ENCODE assay signal across 22 cellular contexts in genomic region chr16:21990381-21990944, GRCh38. TPM values are rescaled to one million over a fixed set of nuclear protein-coding genes. Genes with fewer than 3 reads are reported as not detected.
DNase-seq lines count a peak whose midpoint lies in the region; ATAC-seq and TF ChIP-seq lines count a peak whose summit lies in the region.
"Had no signal": no experiment of that assay in that cellular context is flagged by ENCODE, and none has a peak within 500 bp of the region (broad histone marks: within the 10 kb centered on the region; RNA-seq: fewer than 3 reads in every experiment).

No MANE protein-coding gene starts in this region.

- CTCF ChIA-PET in CD8-positive, alpha-beta memory T cell (lab: Charles Lee): interaction anchor here (0.7 to 2.2 kb wide), 5 partner anchors 10 to 120 kb away, joined by 3 to 6 read pairs (median 3); partner anchors contain the start of gene PDZD9
- CTCF ChIA-PET in HEK293 (lab: Yijun Ruan, JAX): interaction anchor here (1.6 to 2.8 kb wide), 6 partner anchors 9 to 198 kb away, joined by 4 to 20 read pairs (median 10); no protein-coding TSS in a partner anchor

- DNase-seq in CD8-positive, alpha-beta memory T cell: no peak
- DNase-seq in T-helper 17 cell (no peak), left colon (no peak), tibial artery (no peak), midbrain (lab: John Stamatoyannopoulos, UW) (no peak)
- DNase-seq: CD4-positive, CD25-positive, alpha-beta regulatory T cell; GDM1; Karpas-422; MV-4-11; NCI-H1436; NCI-H187 treated with DMSO at 0.1 percent for 48 hours; NCI-H524 treated with DMSO at 0.1 percent for 48 hours; SIG-M5; SK-N-SH had no signal

- H3K36me3 Mint-ChIP-seq in CD8-positive, alpha-beta memory T cell: peaks cover 0 to 10% (median 4%) of the 10 kb centered on the region in 3 donors
- peaks cover 4% of the 10 kb centered on the region for H3K36me3 Mint-ChIP-seq in T-helper 17 cell (ENCODE audit: low read depth)

- peak overlapping the region in 1 of 7 donors; percentile 38 for H3K4me3 Mint-ChIP-seq in CD8-positive, alpha-beta memory T cell
- peak overlapping the region; percentile 55 for H3K4me3 Mint-ChIP-seq in T-helper 17 cell
- H3K4me3 Mint-ChIP-seq: CD4-positive, CD25-positive, alpha-beta regulatory T cell had no signal

- peaks cover 10 to 33% (median 20%) of the 10 kb centered on the region in 3 donors for H3K4me1 Mint-ChIP-seq in CD8-positive, alpha-beta memory T cell
- peaks cover 33% of the 10 kb centered on the region for H3K4me1 Mint-ChIP-seq in T-helper 17 cell

- H3K9me3 ChIP-seq in CD8-positive, alpha-beta memory T cell (ENCODE audit: low read length): no peaks in the 10 kb centered on the region
- no peaks in the 10 kb centered on the region for H3K9me3 ChIP-seq in HEK293 (ENCODE audit: control insufficient read depth, insufficient read depth, low read depth, low read length)
- no peaks in the 10 kb centered on the region for H3K9me3 ChIP-seq in T-helper 17 cell (ENCODE audit: control insufficient read depth, low read length, poor library complexity, severe bottlenecking)
- H3K9me3 ChIP-seq in tibial artery: no peaks in the 10 kb centered on the region
- H3K9me3 ChIP-seq: SK-N-SH had no signal

- no peaks in the 10 kb centered on the region for H3K36me3 ChIP-seq in CD8-positive, alpha-beta memory T cell (ENCODE audit: insufficient read depth, low read length)
- H3K36me3 ChIP-seq in HEK293 (ENCODE audit: control insufficient read depth in 2 of 2, insufficient read depth in 1 of 2, low read length in 2 of 2): peaks cover 0 to 12% of the 10 kb centered on the region in 2 experiments; a peak in 1 of 3 replicates
- peaks cover 0 to 4% (median 0%) of the 10 kb centered on the region in 3 donors for H3K36me3 ChIP-seq in tibial artery

- H3K4me3 ChIP-seq in CD8-positive, alpha-beta memory T cell (ENCODE audit: low read length): no peak overlapping the region
- H3K4me3 ChIP-seq in HEK293 (ENCODE audit: low read depth, low read length): no peak overlapping the region
- H3K4me3 ChIP-seq in tibial artery: no peak overlapping the region

- H3K27ac Mint-ChIP-seq in CD8-positive, alpha-beta memory T cell: peak overlapping the region in 6 of 8 donors; percentile 10 to 78 (median 58)
- peak overlapping the region; percentile 32 for H3K27ac Mint-ChIP-seq in T-helper 17 cell

- no peak for ATAC-seq in T-helper 17 cell
- ATAC-seq in left colon: peak; percentile 11
- no peak for ATAC-seq in GM19328 (IDR thresholded peaks at IDR 0.05; ENCODE audit: unreplicated experiment)
- ATAC-seq: Panc1 had no signal

- intact Hi-C loops in left colon (cut with DNase I, micrococcal nuclease): no loop called here
- intact Hi-C loops in tibial artery (cut with DNase I; ENCODE audit: low total_unique reads): no loop called here

- peaks cover 0 to 3% of the 10 kb centered on the region in 2 donors for H3K27me3 Mint-ChIP-seq in CD8-positive, alpha-beta memory T cell
- H3K27me3 Mint-ChIP-seq in T-helper 17 cell: no peaks in the 10 kb centered on the region
- H3K27me3 Mint-ChIP-seq: CD4-positive, CD25-positive, alpha-beta regulatory T cell had no signal

- H3K27ac ChIP-seq in CD8-positive, alpha-beta memory T cell (ENCODE audit: low read depth, low read length): no peak overlapping the region
- H3K27ac ChIP-seq in HEK293 (ENCODE audit: extremely low read depth, low read depth, low read length): no peak overlapping the region
- no peak overlapping the region for H3K27ac ChIP-seq in tibial artery

- TF ChIP-seq CTCF in HEK293 (tag by site-specific recombination; IDR thresholded peaks at IDR 0.05) (no peak), tibial artery (IDR thresholded peaks at IDR 0.05) (no peak)

- H3K4me1 ChIP-seq in CD8-positive, alpha-beta memory T cell (ENCODE audit: insufficient read depth, low read length): peaks cover 7% of the 10 kb centered on the region
- H3K4me1 ChIP-seq in HEK293 (ENCODE audit: control insufficient read depth, insufficient read depth, low read length) (peaks cover 13% of the 10 kb centered on the region), tibial artery (peaks cover 0 to 5% (median 0%) of the 10 kb centered on the region in 4 donors)

- POLR2A ChIA-PET in CD8-positive, alpha-beta memory T cell (lab: Charles Lee): no interaction called here
- POLR2A ChIA-PET in HEK293 (lab: Yijun Ruan, JAX): interaction anchor here (0.6 to 1.8 kb wide), 4 partner anchors 16 to 98 kb away, joined by 3 to 5 read pairs (median 4); partner anchors contain the start of gene UQCRC2

- no peaks in the 10 kb centered on the region for H3K9me3 Mint-ChIP-seq in CD8-positive, alpha-beta memory T cell
- H3K9me3 Mint-ChIP-seq: CD4-positive, CD25-positive, alpha-beta regulatory T cell had no signal

- no peaks in the 10 kb centered on the region for H3K27me3 ChIP-seq in CD8-positive, alpha-beta memory T cell (ENCODE audit: insufficient read depth, low read length, poor library complexity, severe bottlenecking)
- no peaks in the 10 kb centered on the region for H3K27me3 ChIP-seq in tibial artery

TF ChIP-seq in HEK293, 187 proteins besides CTCF, POLR2A, EP300 and RAD21:
- peak; percentile 48 for TF ChIP-seq ZNF600 (tag by site-specific recombination; IDR thresholded peaks at IDR 0.05)
- TF ChIP-seq TSHZ1 (tag by site-specific recombination; IDR thresholded peaks at IDR 0.05; ENCODE audit: borderline replicate concordance): 0 out of 2 replicates have a peak, but pooled peaks have one; percentile 21
- TF ChIP-seq ZNF629 (tag by site-specific recombination; IDR thresholded peaks at IDR 0.05): 0 out of 2 replicates have a peak, but pooled peaks have one; percentile 12
- no peak for TF ChIP-seq ZNF548 (tag by site-specific recombination; IDR thresholded peaks at IDR 0.05)
- peak; percentile 76 for TF ChIP-seq FEZF1 (tag by site-specific recombination; IDR thresholded peaks at IDR 0.05)
- TF ChIP-seq OSR2 (tag by site-specific recombination; IDR thresholded peaks at IDR 0.05): peak; percentile 78
- peak; percentile 70 for TF ChIP-seq PRDM6 (tag by site-specific recombination; IDR thresholded peaks at IDR 0.05)
- TF ChIP-seq ZSCAN16 (tag by site-specific recombination; IDR thresholded peaks at IDR 0.05): no peak
- 0 out of 2 replicates have a peak, but pooled peaks have one; percentile 12 for TF ChIP-seq ZXDB (tag by site-specific recombination; IDR thresholded peaks at IDR 0.05)
- TF ChIP-seq WT1 (tag by site-specific recombination; IDR thresholded peaks at IDR 0.05): peak; percentile 72

RNA-seq across cellular contexts. Expression of gene PDZD9, which starts 10.5 kb away (rescaled TPM):
- not detected for total RNA-seq in CD8-positive, alpha-beta memory T cell
- not detected for polyA plus RNA-seq in CD8-positive, alpha-beta memory T cell
- total RNA-seq in T-helper 17 cell (not detected), left colon (not detected)
- total RNA-seq: A673; CD4-positive, CD25-positive, alpha-beta regulatory T cell; Daoy; H1; M059J had no signal
- polyA plus RNA-seq: BJ, H1, SK-N-SH had no signal

RNA-seq across cellular contexts. Expression of gene MOSMO, which starts 17.4 kb away (rescaled TPM):
- 10 to 100 TPM in 1 of 2 experiments, 1 to 10 TPM in 1; 9.2 to 11.4 TPM for total RNA-seq in CD8-positive, alpha-beta memory T cell
- polyA plus RNA-seq in CD8-positive, alpha-beta memory T cell: 6.1 TPM
- 1 to 10 TPM; 6.2 to 8.6 TPM for total RNA-seq in T-helper 17 cell
- total RNA-seq in left colon: 1 to 10 TPM; 9.0 to 9.6 TPM

RNA-seq across cellular contexts. Expression of gene UQCRC2, which starts 37.3 kb away (rescaled TPM):
- 100 to 1,000 TPM; 201 to 209 TPM for total RNA-seq in CD8-positive, alpha-beta memory T cell
- polyA plus RNA-seq in CD8-positive, alpha-beta memory T cell: 171 TPM
- total RNA-seq in T-helper 17 cell: 100 to 1,000 TPM; 169 to 201 TPM
- 100 to 1,000 TPM; 513 to 643 TPM for total RNA-seq in left colon
